8 cellular contexts compared by ENCODE assay signal in the genomic region with DNA sequence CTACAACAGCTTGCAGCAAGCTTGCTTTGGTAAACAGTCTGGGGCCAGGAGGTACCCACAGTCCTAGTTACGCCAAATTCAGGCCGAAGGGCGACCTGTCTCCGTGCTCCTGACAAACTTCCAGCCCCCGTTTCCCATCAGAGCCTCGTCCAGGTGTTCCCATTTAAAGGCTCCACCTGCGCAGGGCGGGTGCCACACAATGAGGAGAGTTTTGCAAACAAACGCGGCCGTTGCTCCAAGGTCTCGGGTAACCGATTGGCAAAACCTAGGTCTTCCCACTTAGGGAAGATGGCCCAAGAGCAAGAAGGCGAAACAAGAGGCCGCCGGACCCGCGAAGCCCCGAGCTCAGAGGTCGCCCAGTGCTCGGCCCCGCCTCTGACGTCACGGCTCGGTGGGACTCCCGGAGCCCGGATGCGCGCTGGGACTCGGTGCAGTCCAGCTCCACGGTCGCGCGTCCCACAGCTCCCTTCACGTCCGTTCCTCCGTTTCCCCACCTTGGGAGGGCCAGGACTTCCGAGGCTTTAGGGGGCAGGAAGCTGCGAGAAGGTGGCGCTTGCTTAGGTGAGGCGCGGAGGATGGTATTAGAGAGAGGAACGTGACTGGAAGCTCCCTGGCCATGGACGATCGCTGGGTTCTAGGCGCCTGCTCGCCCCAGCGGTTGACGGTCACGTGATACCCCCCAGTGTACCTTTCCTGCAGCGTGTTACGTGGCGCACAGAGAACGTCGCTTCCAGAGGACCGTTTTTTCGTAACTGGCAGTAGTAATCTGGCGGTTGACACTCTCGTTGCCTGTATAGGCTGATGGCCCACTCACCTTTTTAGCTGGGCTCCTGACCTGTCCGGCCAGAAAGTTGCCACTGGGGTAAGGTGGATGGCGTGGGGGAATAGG. TPM values are rescaled to one million over a fixed set of nuclear protein-coding genes. Genes with fewer than 3 reads are reported as not detected.
DNase-seq lines count a peak whose midpoint lies in the region; TF ChIP-seq lines count a peak whose summit lies in the region.

No MANE protein-coding gene starts in this region.

- H3K4me1 ChIP-seq in muscle layer of colon (ENCODE audit: insufficient read depth, low read length), result no peaks in the 10 kb centered on the region

- peak overlapping the region; percentile 74 to 95 (median 93) for H3K27ac Mint-ChIP-seq in IgD-negative memory B cell

- DNase-seq in BJ (ENCODE audit: low read depth) (no peak), GM20000 (ENCODE audit: low spot score) (peak; percentile 81), ecto neural progenitor cell (ENCODE audit: low spot score) (peak; percentile 48), NCI-H2081 treated with DMSO at 0.1 percent for 48 hours (lab: John Stamatoyannopoulos, UW) (no peak)
- DNase-seq in activated CD4-positive, alpha-beta T cell treated with anti-CD3 and anti-CD28 coated beads, Interleukin-2, amount 50 U/mL, for 48 hours, result peak; percentile 75 to 81
- peak; percentile 50 to 72 for DNase-seq in stimulated activated CD8-positive, alpha-beta memory T cell treated with anti-CD3 and anti-CD28 coated beads, Interleukin-7, amount 100 ng/mL, for 48 hours (ENCODE audit: extremely low read depth in 1 of 2, low read depth in 1 of 2)

- no peaks in the 10 kb centered on the region for H3K9me3 ChIP-seq in muscle layer of colon (ENCODE audit: low read length)

- H3K27me3 ChIP-seq in BJ (ENCODE audit: control insufficient read depth, insufficient read depth, low read length) (no peaks in the 10 kb centered on the region), muscle layer of colon (ENCODE audit: control insufficient read depth in 1 of 2, insufficient read depth in 2 of 2, low read length in 2 of 2) (no peaks in the 10 kb centered on the region)

- peaks cover 7 to 12% (median 9%) of the 10 kb centered on the region in 3 donors for H3K4me1 Mint-ChIP-seq in IgD-negative memory B cell

- H3K4me3 ChIP-seq in BJ (ENCODE audit: low read depth, low read length) (peak overlapping the region; percentile 28), muscle layer of colon (ENCODE audit: low read depth in 1 of 2, low read length in 2 of 2) (peak overlapping the region; percentile 47 to 76)

- CTCF ChIA-PET in BJ (lab: Yijun Ruan, JAX), result no interaction called here

- no peak overlapping the region for H3K9ac ChIP-seq in muscle layer of colon (ENCODE audit: low read length)

- no peaks in the 10 kb centered on the region for H3K9me3 Mint-ChIP-seq in IgD-negative memory B cell

- no peaks in the 10 kb centered on the region for H3K36me3 ChIP-seq in BJ (ENCODE audit: control insufficient read depth, insufficient read depth, low read length)
- H3K36me3 ChIP-seq in muscle layer of colon (ENCODE audit: insufficient read depth, low read length), result no peaks in the 10 kb centered on the region

- no peak overlapping the region for H3K27ac ChIP-seq in muscle layer of colon (ENCODE audit: low read depth, low read length)

- POLR2A ChIA-PET in BJ (lab: Charles Lee), result interaction anchor here (1.0 kb wide), 1 partner anchor 79 kb away, joined by 3 read pairs; no protein-coding TSS in a partner anchor

- H3K4me3 Mint-ChIP-seq in IgD-negative memory B cell, result peak overlapping the region; percentile 82 to 97 (median 91)

- TF ChIP-seq CTCF in BJ (IDR thresholded peaks at IDR 0.05; ENCODE audit: insufficient read depth, low read depth, low read length) (no peak), GM20000 (IDR thresholded peaks at IDR 0.05; ENCODE audit: extremely low read depth, missing control alignments) (no peak)

- no peaks in the 10 kb centered on the region for H3K36me3 Mint-ChIP-seq in IgD-negative memory B cell

- no peaks in the 10 kb centered on the region for H3K27me3 Mint-ChIP-seq in IgD-negative memory B cell

RNA-seq across cellular contexts. Expression of a gene that starts 41.8 kb away (rescaled TPM):
- polyA plus RNA-seq in BJ (2011; rRNA removed), result 11.3 and 11.5 TPM in 2 replicates
- polyA minus RNA-seq in BJ (2011; rRNA and poly(A)+ RNA removed), result 34.1 and 37.3 TPM in 2 replicates
- polyA plus RNA-seq in IgD-negative memory B cell, result 31.6 TPM

Comparison
In these comparisons a context has a peak if more than half of its experiments do, and no peak if none do; other contexts are left out.
1. DNase-seq: peak in GM20000 (single experiment), activated CD4-positive, alpha-beta T cell treated with anti-CD3 and anti-CD28 coated beads, Interleukin-2, amount 50 U/mL, for 48 hours (2 of 2), ecto neural progenitor cell (single experiment) and stimulated activated CD8-positive, alpha-beta memory T cell treated with anti-CD3 and anti-CD28 coated beads, Interleukin-7, amount 100 ng/mL, for 48 hours (2 of 2); none in BJ (single experiment) and NCI-H2081 treated with DMSO at 0.1 percent for 48 hours (single experiment).